2 cellular contexts compared by ENCODE assay signal in the genomic region with DNA sequence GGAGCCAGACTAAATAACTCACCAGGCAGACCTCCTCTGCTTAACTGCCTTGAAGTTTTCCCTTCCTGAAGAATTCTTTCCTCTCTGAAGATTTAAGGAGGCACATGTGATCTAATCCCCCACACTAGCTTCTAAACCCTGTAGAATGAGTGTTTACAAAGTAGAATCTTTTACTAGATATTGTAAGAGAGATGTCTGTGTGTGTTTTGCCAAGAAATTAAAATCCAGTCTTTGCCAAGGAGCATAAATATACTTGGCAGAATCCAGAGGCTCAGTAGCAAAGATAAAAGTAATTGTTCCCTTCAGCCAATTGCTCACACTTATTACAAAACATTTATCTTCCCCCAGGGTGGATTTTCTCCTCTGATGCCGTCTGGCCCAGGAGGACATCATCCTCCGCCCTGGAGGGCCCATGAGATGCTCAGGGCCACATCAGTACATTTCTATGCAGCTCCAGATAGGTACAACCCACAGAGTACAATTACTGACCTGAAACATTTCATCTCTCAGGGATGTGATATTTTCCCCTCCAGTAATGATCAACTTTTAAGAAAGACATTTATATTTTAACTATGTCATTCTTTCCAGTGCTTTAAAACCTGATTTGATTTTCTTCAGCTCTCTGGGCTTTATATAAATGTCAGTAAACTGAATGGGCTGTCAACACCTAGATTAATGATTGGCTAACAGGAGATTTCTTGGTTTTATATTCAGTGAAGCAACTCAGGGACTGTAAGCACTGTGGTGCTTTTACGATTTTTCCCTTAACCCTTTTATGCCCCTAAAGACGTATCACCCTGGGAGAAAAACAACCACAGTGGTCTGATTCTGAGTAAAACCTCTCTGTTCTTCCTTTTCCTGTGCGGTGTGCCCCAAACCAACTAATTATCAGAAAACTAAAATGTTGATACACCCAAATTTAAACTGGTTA.
TF ChIP-seq lines count a peak whose summit lies in the region.

No MANE protein-coding gene starts in this region.

TF ChIP-seq in GM23338, 12 proteins besides CTCF, POLR2A, EP300 and RAD21:
- TF ChIP-seq EZH2phosphoT487 (IDR thresholded peaks at IDR 0.05; ENCODE audit: unreplicated experiment): no peak
- TF ChIP-seq JUNB (IDR thresholded peaks at IDR 0.05; ENCODE audit: unreplicated experiment): no peak
- no peak for TF ChIP-seq POLR2AphosphoS5 (IDR thresholded peaks at IDR 0.05; ENCODE audit: low read depth)
- no peak for TF ChIP-seq EZH2 (IDR thresholded peaks at IDR 0.05; ENCODE audit: low read depth, unreplicated experiment)
- TF ChIP-seq, protein P1, sequence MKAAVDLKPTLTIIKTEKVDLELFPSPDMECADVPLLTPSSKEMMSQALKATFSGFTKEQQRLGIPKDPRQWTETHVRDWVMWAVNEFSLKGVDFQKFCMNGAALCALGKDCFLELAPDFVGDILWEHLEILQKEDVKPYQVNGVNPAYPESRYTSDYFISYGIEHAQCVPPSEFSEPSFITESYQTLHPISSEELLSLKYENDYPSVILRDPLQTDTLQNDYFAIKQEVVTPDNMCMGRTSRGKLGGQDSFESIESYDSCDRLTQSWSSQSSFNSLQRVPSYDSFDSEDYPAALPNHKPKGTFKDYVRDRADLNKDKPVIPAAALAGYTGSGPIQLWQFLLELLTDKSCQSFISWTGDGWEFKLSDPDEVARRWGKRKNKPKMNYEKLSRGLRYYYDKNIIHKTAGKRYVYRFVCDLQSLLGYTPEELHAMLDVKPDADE (IDR thresholded peaks at IDR 0.05): no peak
- no peak for TF ChIP-seq CREB1 (CRISPR knock-in tag; IDR thresholded peaks at IDR 0.05; ENCODE audit: low read depth)
- no peak for TF ChIP-seq ZNF114 (CRISPR knock-in tag; IDR thresholded peaks at IDR 0.05)
- TF ChIP-seq STAT1 (IDR thresholded peaks at IDR 0.05; ENCODE audit: unreplicated experiment): no peak
- no peak for TF ChIP-seq ZNF331 (CRISPR knock-in tag; IDR thresholded peaks at IDR 0.05; ENCODE audit: low read depth)
- TF ChIP-seq, protein P2, sequence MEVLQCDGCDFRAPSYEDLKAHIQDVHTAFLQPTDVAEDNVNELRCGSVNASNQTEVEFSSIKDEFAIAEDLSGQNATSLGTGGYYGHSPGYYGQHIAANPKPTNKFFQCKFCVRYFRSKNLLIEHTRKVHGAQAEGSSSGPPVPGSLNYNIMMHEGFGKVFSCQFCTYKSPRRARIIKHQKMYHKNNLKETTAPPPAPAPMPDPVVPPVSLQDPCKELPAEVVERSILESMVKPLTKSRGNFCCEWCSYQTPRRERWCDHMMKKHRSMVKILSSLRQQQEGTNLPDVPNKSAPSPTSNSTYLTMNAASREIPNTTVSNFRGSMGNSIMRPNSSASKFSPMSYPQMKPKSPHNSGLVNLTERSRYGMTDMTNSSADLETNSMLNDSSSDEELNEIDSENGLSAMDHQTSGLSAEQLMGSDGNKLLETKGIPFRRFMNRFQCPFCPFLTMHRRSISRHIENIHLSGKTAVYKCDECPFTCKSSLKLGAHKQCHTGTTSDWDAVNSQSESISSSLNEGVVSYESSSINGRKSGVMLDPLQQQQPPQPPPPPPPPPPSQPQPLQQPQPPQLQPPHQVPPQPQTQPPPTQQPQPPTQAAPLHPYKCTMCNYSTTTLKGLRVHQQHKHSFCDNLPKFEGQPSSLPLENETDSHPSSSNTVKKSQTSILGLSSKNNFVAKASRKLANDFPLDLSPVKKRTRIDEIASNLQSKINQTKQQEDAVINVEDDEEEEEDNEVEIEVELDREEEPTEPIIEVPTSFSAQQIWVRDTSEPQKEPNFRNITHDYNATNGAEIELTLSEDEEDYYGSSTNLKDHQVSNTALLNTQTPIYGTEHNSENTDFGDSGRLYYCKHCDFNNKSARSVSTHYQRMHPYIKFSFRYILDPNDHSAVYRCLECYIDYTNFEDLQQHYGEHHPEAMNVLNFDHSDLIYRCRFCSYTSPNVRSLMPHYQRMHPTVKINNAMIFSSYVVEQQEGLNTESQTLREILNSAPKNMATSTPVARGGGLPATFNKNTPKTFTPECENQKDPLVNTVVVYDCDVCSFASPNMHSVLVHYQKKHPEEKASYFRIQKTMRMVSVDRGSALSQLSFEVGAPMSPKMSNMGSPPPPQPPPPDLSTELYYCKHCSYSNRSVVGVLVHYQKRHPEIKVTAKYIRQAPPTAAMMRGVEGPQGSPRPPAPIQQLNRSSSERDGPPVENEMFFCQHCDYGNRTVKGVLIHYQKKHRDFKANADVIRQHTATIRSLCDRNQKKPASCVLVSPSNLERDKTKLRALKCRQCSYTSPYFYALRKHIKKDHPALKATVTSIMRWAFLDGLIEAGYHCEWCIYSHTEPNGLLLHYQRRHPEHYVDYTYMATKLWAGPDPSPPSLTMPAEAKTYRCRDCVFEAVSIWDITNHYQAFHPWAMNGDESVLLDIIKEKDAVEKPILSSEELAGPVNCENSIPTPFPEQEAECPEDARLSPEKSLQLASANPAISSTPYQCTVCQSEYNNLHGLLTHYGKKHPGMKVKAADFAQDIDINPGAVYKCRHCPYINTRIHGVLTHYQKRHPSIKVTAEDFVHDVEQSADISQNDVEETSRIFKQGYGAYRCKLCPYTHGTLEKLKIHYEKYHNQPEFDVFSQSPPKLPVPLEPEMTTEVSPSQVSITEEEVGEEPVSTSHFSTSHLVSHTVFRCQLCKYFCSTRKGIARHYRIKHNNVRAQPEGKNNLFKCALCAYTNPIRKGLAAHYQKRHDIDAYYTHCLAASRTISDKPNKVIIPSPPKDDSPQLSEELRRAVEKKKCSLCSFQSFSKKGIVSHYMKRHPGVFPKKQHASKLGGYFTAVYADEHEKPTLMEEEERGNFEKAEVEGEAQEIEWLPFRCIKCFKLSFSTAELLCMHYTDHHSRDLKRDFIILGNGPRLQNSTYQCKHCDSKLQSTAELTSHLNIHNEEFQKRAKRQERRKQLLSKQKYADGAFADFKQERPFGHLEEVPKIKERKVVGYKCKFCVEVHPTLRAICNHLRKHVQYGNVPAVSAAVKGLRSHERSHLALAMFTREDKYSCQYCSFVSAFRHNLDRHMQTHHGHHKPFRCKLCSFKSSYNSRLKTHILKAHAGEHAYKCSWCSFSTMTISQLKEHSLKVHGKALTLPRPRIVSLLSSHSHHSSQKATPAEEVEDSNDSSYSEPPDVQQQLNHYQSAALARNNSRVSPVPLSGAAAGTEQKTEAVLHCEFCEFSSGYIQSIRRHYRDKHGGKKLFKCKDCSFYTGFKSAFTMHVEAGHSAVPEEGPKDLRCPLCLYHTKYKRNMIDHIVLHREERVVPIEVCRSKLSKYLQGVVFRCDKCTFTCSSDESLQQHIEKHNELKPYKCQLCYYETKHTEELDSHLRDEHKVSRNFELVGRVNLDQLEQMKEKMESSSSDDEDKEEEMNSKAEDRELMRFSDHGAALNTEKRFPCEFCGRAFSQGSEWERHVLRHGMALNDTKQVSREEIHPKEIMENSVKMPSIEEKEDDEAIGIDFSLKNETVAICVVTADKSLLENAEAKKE (CRISPR knock-in tag; IDR thresholded peaks at IDR 0.05): no peak

TF ChIP-seq in SK-N-SH, 30 proteins besides CTCF, POLR2A, EP300 and RAD21:
- TF ChIP-seq, protein P3, sequence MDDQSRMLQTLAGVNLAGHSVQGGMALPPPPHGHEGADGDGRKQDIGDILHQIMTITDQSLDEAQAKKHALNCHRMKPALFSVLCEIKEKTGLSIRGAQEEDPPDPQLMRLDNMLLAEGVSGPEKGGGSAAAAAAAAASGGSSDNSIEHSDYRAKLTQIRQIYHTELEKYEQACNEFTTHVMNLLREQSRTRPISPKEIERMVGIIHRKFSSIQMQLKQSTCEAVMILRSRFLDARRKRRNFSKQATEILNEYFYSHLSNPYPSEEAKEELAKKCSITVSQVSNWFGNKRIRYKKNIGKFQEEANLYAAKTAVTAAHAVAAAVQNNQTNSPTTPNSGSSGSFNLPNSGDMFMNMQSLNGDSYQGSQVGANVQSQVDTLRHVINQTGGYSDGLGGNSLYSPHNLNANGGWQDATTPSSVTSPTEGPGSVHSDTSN (IDR thresholded peaks at IDR 0.05): 0 out of 2 replicates have a peak, but pooled peaks have one; percentile 5
- TF ChIP-seq TAF1 (IDR thresholded peaks at IDR 0.05; ENCODE audit: borderline replicate concordance, low read depth, low read length): no peak
TF ChIP-seq in SK-N-SH: peak in this region for 1.
